Comparison of ENCODE assay signal across 9 cellular contexts in genomic region chr14:103541944-103542544, GRCh38. TPM values are rescaled to one million over a fixed set of nuclear protein-coding genes. Genes with fewer than 3 reads are reported as not detected.
DNase-seq lines count a peak whose midpoint lies in the region; ATAC-seq, FAIRE-seq and TF ChIP-seq lines count a peak whose summit lies in the region.
"Had no signal": no experiment of that assay in that cellular context is flagged by ENCODE, and none has a peak within 500 bp of the region (broad histone marks: within the 10 kb centered on the region; RNA-seq: fewer than 3 reads in every experiment).

No MANE protein-coding gene starts in this region.

- H3K27ac ChIP-seq in HUES64 (ENCODE audit: low read depth, low read length) (peak overlapping the region; percentile 98), HepG2 (ENCODE audit: extremely low read length, insufficient read depth, low read length) (no peak overlapping the region), substantia nigra (ENCODE audit: low read depth, low read length, poor library complexity, severe bottlenecking) (peak overlapping the region; percentile 97)
- H3K27ac ChIP-seq: SK-N-MC had no signal

- H3K36me3 ChIP-seq in HUES64 (ENCODE audit: insufficient read depth, low read length) (no peaks in the 10 kb centered on the region), bronchial epithelial cell (ENCODE audit: control insufficient read depth, insufficient read depth, low read length) (no peaks in the 10 kb centered on the region), HepG2 (replicated peaks in 1 of 2; ENCODE audit: control insufficient read depth in 1 of 2, insufficient read depth in 2 of 2, low read length in 2 of 2) (no peaks in the 10 kb centered on the region)

- no peak overlapping the region for H2AFZ ChIP-seq in HepG2 (ENCODE audit: low read length)

- no peak for TF ChIP-seq POLR2A in HepG2 (IDR thresholded peaks at IDR 0.05; ENCODE audit: insufficient read depth in 1 of 2, low read depth in 2 of 2, low read length in 2 of 2)

- H3K4me3 ChIP-seq in HUES64 (ENCODE audit: low read length), result peak overlapping the region; percentile 39
- no peak overlapping the region for H3K4me3 ChIP-seq in bronchial epithelial cell (ENCODE audit: low read depth, low read length)
- H3K4me3 ChIP-seq in HepG2 (replicated peaks in 1 of 3; ENCODE audit: insufficient read depth in 1 of 3, low read depth in 2 of 3, low read length in 3 of 3), result peak overlapping the region in 2 of 3 experiments; percentile 31 to 49; a peak in 4 of 6 replicates
- H3K4me3 ChIP-seq: SK-N-MC had no signal

- H3K9me3 Mint-ChIP-seq in natural killer cell treated with Interleukin-12 subunit alpha and Interleukin-12 subunit beta and Interleukin-15 and Interleukin-18, amount 100 ng/mL, for 72 hours, result no peaks in the 10 kb centered on the region
- no peaks in the 10 kb centered on the region for H3K9me3 Mint-ChIP-seq in activated CD8-positive, alpha-beta memory T cell treated with anti-CD3 and anti-CD28 coated beads, Interleukin-2, amount 10 ng/mL, durations not matched to agents 7 days and 5 days (ENCODE audit: low read depth)

- no peaks in the 10 kb centered on the region for H3K4me1 Mint-ChIP-seq in natural killer cell treated with Interleukin-12 subunit alpha and Interleukin-12 subunit beta and Interleukin-15 and Interleukin-18, amount 100 ng/mL, for 72 hours (ENCODE audit: low read depth in 2 of 2)
- H3K4me1 Mint-ChIP-seq in activated CD8-positive, alpha-beta memory T cell treated with anti-CD3 and anti-CD28 coated beads, Interleukin-2, amount 10 ng/mL, durations not matched to agents 7 days and 5 days, result no peaks in the 10 kb centered on the region

- no peak overlapping the region for H3K27ac Mint-ChIP-seq in natural killer cell treated with Interleukin-12 subunit alpha and Interleukin-12 subunit beta and Interleukin-15 and Interleukin-18, amount 100 ng/mL, for 72 hours
- H3K27ac Mint-ChIP-seq in activated CD8-positive, alpha-beta memory T cell treated with anti-CD3 and anti-CD28 coated beads, Interleukin-2, amount 10 ng/mL, durations not matched to agents 7 days and 5 days, result no peak overlapping the region

- H3K79me2 ChIP-seq in HepG2 (ENCODE audit: insufficient read depth, low read length), result no peaks in the 10 kb centered on the region

- no peaks in the 10 kb centered on the region for H4K20me1 ChIP-seq in HepG2 (ENCODE audit: insufficient read depth, low read length)

- H3K4me3 Mint-ChIP-seq in natural killer cell treated with Interleukin-12 subunit alpha and Interleukin-12 subunit beta and Interleukin-15 and Interleukin-18, amount 100 ng/mL, for 72 hours, result no peak overlapping the region
- H3K4me3 Mint-ChIP-seq in activated CD8-positive, alpha-beta memory T cell treated with anti-CD3 and anti-CD28 coated beads, Interleukin-2, amount 10 ng/mL, durations not matched to agents 7 days and 5 days, result no peak overlapping the region

- in situ Hi-C loops in HepG2 (cut with HindIII; ENCODE audit: extremely low pct_ligation_motif_present, low pct_unique_long_range_greater_than_20kb), result no loop called here

- H3K9me3 ChIP-seq in HUES64 (ENCODE audit: insufficient read depth, low read depth, low read length) (no peaks in the 10 kb centered on the region), HepG2 (ENCODE audit: low read length) (no peaks in the 10 kb centered on the region)

- TF ChIP-seq CTCF in bronchial epithelial cell (IDR thresholded peaks at IDR 0.05; ENCODE audit: insufficient read depth, low read length, severe bottlenecking), result peak; percentile 20
- no peak for TF ChIP-seq CTCF in HepG2 (CRISPR knock-in tag; IDR thresholded peaks at IDR 0.05)

- POLR2A ChIA-PET in HepG2 (lab: Yijun Ruan, JAX), result interaction anchor here (1.6 to 6.9 kb wide), 3 partner anchors 13 to 24 kb away, joined by 3 to 37 read pairs (median 7); partner anchors contain the start of gene TRMT61A

- CTCF ChIA-PET in HepG2 (lab: Yijun Ruan, JAX; ENCODE audit: low intra/inter-chr PET ratio, low total read pairs), result interaction anchor here (1.0 to 1.4 kb wide), 2 partner anchors 24 to 42 kb away, joined by 3 read pairs; no protein-coding TSS in a partner anchor
- CTCF ChIA-PET in activated CD8-positive, alpha-beta memory T cell treated with anti-CD3 and anti-CD28 coated beads, Interleukin-2, amount 10 ng/mL, durations not matched to agents 7 days and 5 days (lab: Charles Lee), result interaction anchor here (7.9 kb wide), 1 partner anchor 23 kb away, joined by 79 read pairs; no protein-coding TSS in a partner anchor

- FAIRE-seq in bronchial epithelial cell (lab: Jason Lieb, UNC), result no peak
- FAIRE-seq in HepG2 (lab: Jason Lieb, UNC), result no peak
- FAIRE-seq: keratinocyte had no signal

- peaks cover 0 to 4% of the 10 kb centered on the region in 2 donors for H3K27me3 Mint-ChIP-seq in natural killer cell treated with Interleukin-12 subunit alpha and Interleukin-12 subunit beta and Interleukin-15 and Interleukin-18, amount 100 ng/mL, for 72 hours
- H3K27me3 Mint-ChIP-seq in activated CD8-positive, alpha-beta memory T cell treated with anti-CD3 and anti-CD28 coated beads, Interleukin-2, amount 10 ng/mL, durations not matched to agents 7 days and 5 days, result peaks cover 2% of the 10 kb centered on the region

- TF ChIP-seq RAD21 in HepG2 (CRISPR knock-in tag; IDR thresholded peaks at IDR 0.05), result no peak

- no TSS peak for BruUV-seq in HepG2 (replicated peaks; lab: Mats Ljungman, UMichigan)

- H3K36me3 Mint-ChIP-seq in natural killer cell treated with Interleukin-12 subunit alpha and Interleukin-12 subunit beta and Interleukin-15 and Interleukin-18, amount 100 ng/mL, for 72 hours, result no peaks in the 10 kb centered on the region
- H3K36me3 Mint-ChIP-seq in activated CD8-positive, alpha-beta memory T cell treated with anti-CD3 and anti-CD28 coated beads, Interleukin-2, amount 10 ng/mL, durations not matched to agents 7 days and 5 days, result no peaks in the 10 kb centered on the region

- no peaks in the 10 kb centered on the region for H3K27me3 ChIP-seq in HUES64 (ENCODE audit: insufficient read depth, low read length)
- no peaks in the 10 kb centered on the region for H3K27me3 ChIP-seq in bronchial epithelial cell (ENCODE audit: control insufficient read depth, insufficient read depth, low read length)
- peaks cover 2 to 19% of the 10 kb centered on the region in 2 experiments; a peak in 2 of 5 replicates for H3K27me3 ChIP-seq in HepG2 (ENCODE audit: control insufficient read depth in 1 of 2, insufficient read depth in 2 of 2, low read length in 2 of 2)

- peaks cover 28% of the 10 kb centered on the region for H3K4me1 ChIP-seq in HUES64 (ENCODE audit: insufficient read depth, low read length)
- peaks cover 51% of the 10 kb centered on the region for H3K4me1 ChIP-seq in HepG2 (ENCODE audit: insufficient read depth, low read length)

- DNase-seq in bronchial epithelial cell (ENCODE audit: low read depth) (no peak), HepG2 (ENCODE audit: low spot score) (no peak), substantia nigra (lab: John Stamatoyannopoulos, UW) (peak in 10 of 49 donors; percentile 54 to 76 (median 66))
- no peak for DNase-seq in natural killer cell treated with Interleukin-12 subunit alpha and Interleukin-12 subunit beta and Interleukin-15 and Interleukin-18, amount 100 ng/mL, for 72 hours (ENCODE audit: low spot score)
- DNase-seq in activated CD8-positive, alpha-beta memory T cell treated with anti-CD3 and anti-CD28 coated beads, Interleukin-2, amount 10 ng/mL, durations not matched to agents 7 days and 5 days, result no peak

- WGBS in HUES64, result 56% methylated on average over 24 of the region's 24 CpGs
- 65% methylated on average over 5 of the region's 24 CpGs for WGBS in HepG2 (ENCODE audit: low lambda C conversion rate)

- TF ChIP-seq EP300 in HepG2 (IDR thresholded peaks at IDR 0.05; ENCODE audit: low read depth in 2 of 2, low read length in 2 of 2), result no peak
- TF ChIP-seq EP300 in HepG2 (CRISPR knock-in tag; IDR thresholded peaks at IDR 0.05; ENCODE audit: borderline replicate concordance), result no peak

- ATAC-seq in HepG2 (no peak), esophagus mucosa (no peak)
- ATAC-seq in natural killer cell treated with Interleukin-12 subunit alpha and Interleukin-12 subunit beta and Interleukin-15 and Interleukin-18, amount 100 ng/mL, for 72 hours, result no peak
- no peak for ATAC-seq in activated CD8-positive, alpha-beta memory T cell treated with anti-CD3 and anti-CD28 coated beads, Interleukin-2, amount 10 ng/mL, durations not matched to agents 7 days and 5 days

- intact Hi-C loops in HepG2 (cut with micrococcal nuclease; ENCODE audit: unreplicated experiment), result loop anchor here (2.0 kb wide), 1 partner anchor 17 kb away; no protein-coding TSS in a partner anchor

- peak overlapping the region; percentile 58 for H3K4me2 ChIP-seq in HepG2 (ENCODE audit: low read depth, low read length)

- H3K9ac ChIP-seq in HUES64 (ENCODE audit: low read depth, low read length) (peak overlapping the region; percentile 84), HepG2 (ENCODE audit: insufficient read depth, low read depth, low read length) (no peak overlapping the region)

RNA-seq across cellular contexts. Expression of gene TRMT61A, which starts 13.0 kb away (rescaled TPM):
- 9.3 TPM for polyA plus RNA-seq in HUES64 (2013, experiment 1 of 2)
- polyA plus RNA-seq in HUES64 (2013, experiment 2 of 2), result 8.2 TPM
- total RNA-seq in bronchial epithelial cell (8.7 and 13.7 TPM in 2 replicates), HepG2 (2016; rRNA removed; fragmentation: Illumina TruSeq; extraction: Trizol) (12.2 and 13.6 TPM in 2 replicates), esophagus mucosa (6.1 TPM)
- total RNA-seq in HepG2 (2016; cell fraction: cytosol; rRNA removed; fragmentation: Illumina TruSeq; extraction: Trizol; ENCODE audit: low read depth), result 4.0 and 5.2 TPM in 2 replicates
- 12.4 and 14.5 TPM in 2 replicates for total RNA-seq in HepG2 (2016; cell fraction: insoluble cytoplasmic fraction; rRNA removed; fragmentation: Illumina TruSeq; extraction: Trizol)
- total RNA-seq in HepG2 (2016; cell fraction: membrane; rRNA removed; fragmentation: Illumina TruSeq; extraction: Trizol), result 8.3 and 9.6 TPM in 2 replicates
- total RNA-seq in HepG2 (2016; cell fraction: nucleus; rRNA removed; fragmentation: Illumina TruSeq; extraction: Trizol), result 10.4 and 11.7 TPM in 2 replicates
- 6.5 and 9.8 TPM in 2 replicates for polyA plus RNA-seq in HepG2 (2011; rRNA removed)
- 6.4 and 11.5 TPM in 2 replicates for polyA plus RNA-seq in HepG2 (2011; cell fraction: cytosol; rRNA removed)
- polyA plus RNA-seq in HepG2 (2011; cell fraction: nucleus; rRNA removed), result 26.1 and 31.2 TPM in 2 replicates
- 4.0 and 8.4 TPM in 2 replicates for polyA plus RNA-seq in HepG2 (2012)
- 3.9 and 4.4 TPM in 2 replicates for polyA plus RNA-seq in HepG2 (2016; cell fraction: cytosol; fragmentation: Illumina TruSeq; extraction: Trizol; ENCODE audit: low read depth)
- polyA plus RNA-seq in HepG2 (2016; cell fraction: insoluble cytoplasmic fraction; fragmentation: Illumina TruSeq; extraction: Trizol; ENCODE audit: low read depth), result 12.0 and 13.1 TPM in 2 replicates
- 6.7 and 7.2 TPM in 2 replicates for polyA plus RNA-seq in HepG2 (2016; cell fraction: membrane; fragmentation: Illumina TruSeq; extraction: Trizol; ENCODE audit: low read depth)
- 13.5 and 14.3 TPM in 2 replicates for polyA plus RNA-seq in HepG2 (2016; cell fraction: nucleus; fragmentation: Illumina TruSeq; extraction: Trizol; ENCODE audit: insufficient read depth, low read depth)
- 14.6 and 19.9 TPM in 2 replicates for polyA minus RNA-seq in HepG2 (2011; rRNA and poly(A)+ RNA removed; ENCODE audit: low replicate concordance)
- 4.6 and 4.7 TPM in 2 replicates for polyA minus RNA-seq in HepG2 (2011; cell fraction: cytosol; rRNA and poly(A)+ RNA removed)
- 15.8 and 16.6 TPM in 2 replicates for polyA minus RNA-seq in HepG2 (2011; cell fraction: nucleus; rRNA and poly(A)+ RNA removed)
- total RNA-seq in natural killer cell treated with Interleukin-12 subunit alpha and Interleukin-12 subunit beta and Interleukin-15 and Interleukin-18, amount 100 ng/mL, for 72 hours, result 10 to 100 TPM; 13.2 to 29.7 TPM
- 1 to 10 TPM; 7.3 to 9.6 TPM for total RNA-seq in activated CD8-positive, alpha-beta memory T cell treated with anti-CD3 and anti-CD28 coated beads, Interleukin-2, amount 10 ng/mL, durations not matched to agents 7 days and 5 days

RNA-seq across cellular contexts. Expression of gene CKB, which starts 19.4 kb away (rescaled TPM):
- 324 TPM for polyA plus RNA-seq in HUES64 (2013, experiment 1 of 2)
- 386 TPM for polyA plus RNA-seq in HUES64 (2013, experiment 2 of 2)
- 31.3 and 50.8 TPM in 2 replicates for total RNA-seq in bronchial epithelial cell
- total RNA-seq in HepG2 (2016; rRNA removed; fragmentation: Illumina TruSeq; extraction: Trizol), result 82.3 and 92.4 TPM in 2 replicates
- 35.0 and 38.6 TPM in 2 replicates for total RNA-seq in HepG2 (2016; cell fraction: cytosol; rRNA removed; fragmentation: Illumina TruSeq; extraction: Trizol; ENCODE audit: low read depth)
- 77.0 and 90.7 TPM in 2 replicates for total RNA-seq in HepG2 (2016; cell fraction: insoluble cytoplasmic fraction; rRNA removed; fragmentation: Illumina TruSeq; extraction: Trizol)
- total RNA-seq in HepG2 (2016; cell fraction: membrane; rRNA removed; fragmentation: Illumina TruSeq; extraction: Trizol), result 39.1 and 44.5 TPM in 2 replicates
- 55.0 and 62.1 TPM in 2 replicates for total RNA-seq in HepG2 (2016; cell fraction: nucleus; rRNA removed; fragmentation: Illumina TruSeq; extraction: Trizol)
- 179 and 217 TPM in 2 replicates for polyA plus RNA-seq in HepG2 (2011; rRNA removed)
- polyA plus RNA-seq in HepG2 (2011; cell fraction: cytosol; rRNA removed), result 94.2 and 257 TPM in 2 replicates
- polyA plus RNA-seq in HepG2 (2011; cell fraction: nucleus; rRNA removed), result 634 and 1,191 TPM in 2 replicates
- polyA plus RNA-seq in HepG2 (2012), result 136 and 210 TPM in 2 replicates
- 60.2 and 68.2 TPM in 2 replicates for polyA plus RNA-seq in HepG2 (2016; cell fraction: cytosol; fragmentation: Illumina TruSeq; extraction: Trizol; ENCODE audit: low read depth)
- polyA plus RNA-seq in HepG2 (2016; cell fraction: insoluble cytoplasmic fraction; fragmentation: Illumina TruSeq; extraction: Trizol; ENCODE audit: low read depth), result 156 and 198 TPM in 2 replicates
- 60.4 and 60.5 TPM in 2 replicates for polyA plus RNA-seq in HepG2 (2016; cell fraction: membrane; fragmentation: Illumina TruSeq; extraction: Trizol; ENCODE audit: low read depth)
- 164 and 170 TPM in 2 replicates for polyA plus RNA-seq in HepG2 (2016; cell fraction: nucleus; fragmentation: Illumina TruSeq; extraction: Trizol; ENCODE audit: insufficient read depth, low read depth)
- 111 and 125 TPM in 2 replicates for polyA minus RNA-seq in HepG2 (2011; rRNA and poly(A)+ RNA removed; ENCODE audit: low replicate concordance)
- 96.8 and 156 TPM in 2 replicates for polyA minus RNA-seq in HepG2 (2011; cell fraction: cytosol; rRNA and poly(A)+ RNA removed)
- polyA minus RNA-seq in HepG2 (2011; cell fraction: nucleus; rRNA and poly(A)+ RNA removed), result 34.2 and 39.0 TPM in 2 replicates
- 1 to 10 TPM; 3.0 to 4.6 TPM for total RNA-seq in natural killer cell treated with Interleukin-12 subunit alpha and Interleukin-12 subunit beta and Interleukin-15 and Interleukin-18, amount 100 ng/mL, for 72 hours
- total RNA-seq in esophagus mucosa, result 17.8 TPM
- 1 to 10 TPM; 1.2 to 6.1 TPM for total RNA-seq in activated CD8-positive, alpha-beta memory T cell treated with anti-CD3 and anti-CD28 coated beads, Interleukin-2, amount 10 ng/mL, durations not matched to agents 7 days and 5 days

RNA-seq across cellular contexts. Expression of gene BAG5, which starts 20.4 kb away (rescaled TPM):
- 20.5 TPM for polyA plus RNA-seq in HUES64 (2013, experiment 1 of 2)
- polyA plus RNA-seq in HUES64 (2013, experiment 2 of 2), result 21.2 TPM
- 41.5 and 42.9 TPM in 2 replicates for total RNA-seq in bronchial epithelial cell
- total RNA-seq in HepG2 (2016; rRNA removed; fragmentation: Illumina TruSeq; extraction: Trizol), result 21.0 and 34.8 TPM in 2 replicates
- total RNA-seq in HepG2 (2016; cell fraction: cytosol; rRNA removed; fragmentation: Illumina TruSeq; extraction: Trizol; ENCODE audit: low read depth), result 2.3 and 2.5 TPM in 2 replicates
- total RNA-seq in HepG2 (2016; cell fraction: insoluble cytoplasmic fraction; rRNA removed; fragmentation: Illumina TruSeq; extraction: Trizol), result 21.9 and 34.1 TPM in 2 replicates
- 11.4 and 14.2 TPM in 2 replicates for total RNA-seq in HepG2 (2016; cell fraction: membrane; rRNA removed; fragmentation: Illumina TruSeq; extraction: Trizol)
- total RNA-seq in HepG2 (2016; cell fraction: nucleus; rRNA removed; fragmentation: Illumina TruSeq; extraction: Trizol), result 14.8 and 16.2 TPM in 2 replicates
- polyA plus RNA-seq in HepG2 (2011; rRNA removed), result 3.0 and 3.5 TPM in 2 replicates
- polyA plus RNA-seq in HepG2 (2011; cell fraction: cytosol; rRNA removed), result 2.5 and 3.9 TPM in 2 replicates
- polyA plus RNA-seq in HepG2 (2011; cell fraction: nucleus; rRNA removed), result 3.3 and 3.7 TPM in 2 replicates
- polyA plus RNA-seq in HepG2 (2012), result 7.9 and 9.3 TPM in 2 replicates
- polyA plus RNA-seq in HepG2 (2016; cell fraction: cytosol; fragmentation: Illumina TruSeq; extraction: Trizol; ENCODE audit: low read depth), result 1.0 and 1.3 TPM in 2 replicates
- 16.8 and 20.0 TPM in 2 replicates for polyA plus RNA-seq in HepG2 (2016; cell fraction: insoluble cytoplasmic fraction; fragmentation: Illumina TruSeq; extraction: Trizol; ENCODE audit: low read depth)
- polyA plus RNA-seq in HepG2 (2016; cell fraction: membrane; fragmentation: Illumina TruSeq; extraction: Trizol; ENCODE audit: low read depth), result 5.3 and 6.2 TPM in 2 replicates
- 13.8 and 14.6 TPM in 2 replicates for polyA plus RNA-seq in HepG2 (2016; cell fraction: nucleus; fragmentation: Illumina TruSeq; extraction: Trizol; ENCODE audit: insufficient read depth, low read depth)
- 5.3 and 11.8 TPM in 2 replicates for polyA minus RNA-seq in HepG2 (2011; rRNA and poly(A)+ RNA removed; ENCODE audit: low replicate concordance)
- 7.2 and 8.6 TPM in 2 replicates for polyA minus RNA-seq in HepG2 (2011; cell fraction: cytosol; rRNA and poly(A)+ RNA removed)
- polyA minus RNA-seq in HepG2 (2011; cell fraction: nucleus; rRNA and poly(A)+ RNA removed), result 9.8 and 9.9 TPM in 2 replicates
- total RNA-seq in natural killer cell treated with Interleukin-12 subunit alpha and Interleukin-12 subunit beta and Interleukin-15 and Interleukin-18, amount 100 ng/mL, for 72 hours, result 10 to 100 TPM; 27.4 to 29.6 TPM
- total RNA-seq in esophagus mucosa, result 23.6 TPM
- total RNA-seq in activated CD8-positive, alpha-beta memory T cell treated with anti-CD3 and anti-CD28 coated beads, Interleukin-2, amount 10 ng/mL, durations not matched to agents 7 days and 5 days, result 10 to 100 TPM; 29.9 to 32.3 TPM

RNA-seq across cellular contexts. Expression of gene COA8, which starts 20.7 kb away (rescaled TPM):
- polyA plus RNA-seq in HUES64 (2013, experiment 1 of 2), result 21.1 TPM
- polyA plus RNA-seq in HUES64 (2013, experiment 2 of 2), result 31.8 TPM
- 17.4 and 23.9 TPM in 2 replicates for total RNA-seq in bronchial epithelial cell
- total RNA-seq in HepG2 (2016; rRNA removed; fragmentation: Illumina TruSeq; extraction: Trizol), result 25.1 and 25.2 TPM in 2 replicates
- total RNA-seq in HepG2 (2016; cell fraction: cytosol; rRNA removed; fragmentation: Illumina TruSeq; extraction: Trizol; ENCODE audit: low read depth), result 29.4 and 38.9 TPM in 2 replicates
- 25.7 and 29.2 TPM in 2 replicates for total RNA-seq in HepG2 (2016; cell fraction: insoluble cytoplasmic fraction; rRNA removed; fragmentation: Illumina TruSeq; extraction: Trizol)
- 46.6 and 48.0 TPM in 2 replicates for total RNA-seq in HepG2 (2016; cell fraction: membrane; rRNA removed; fragmentation: Illumina TruSeq; extraction: Trizol)
- 11.0 and 15.0 TPM in 2 replicates for total RNA-seq in HepG2 (2016; cell fraction: nucleus; rRNA removed; fragmentation: Illumina TruSeq; extraction: Trizol)
- polyA plus RNA-seq in HepG2 (2011; rRNA removed), result 10.9 and 14.0 TPM in 2 replicates
- 10.2 and 14.5 TPM in 2 replicates for polyA plus RNA-seq in HepG2 (2011; cell fraction: cytosol; rRNA removed)
- polyA plus RNA-seq in HepG2 (2011; cell fraction: nucleus; rRNA removed), result 2.6 and 3.1 TPM in 2 replicates
- polyA plus RNA-seq in HepG2 (2012), result 25.7 and 32.6 TPM in 2 replicates
- polyA plus RNA-seq in HepG2 (2016; cell fraction: cytosol; fragmentation: Illumina TruSeq; extraction: Trizol; ENCODE audit: low read depth), result 63.7 and 73.8 TPM in 2 replicates
- polyA plus RNA-seq in HepG2 (2016; cell fraction: insoluble cytoplasmic fraction; fragmentation: Illumina TruSeq; extraction: Trizol; ENCODE audit: low read depth), result 33.7 and 39.8 TPM in 2 replicates
- polyA plus RNA-seq in HepG2 (2016; cell fraction: membrane; fragmentation: Illumina TruSeq; extraction: Trizol; ENCODE audit: low read depth), result 52.0 and 59.9 TPM in 2 replicates
- 21.5 and 21.7 TPM in 2 replicates for polyA plus RNA-seq in HepG2 (2016; cell fraction: nucleus; fragmentation: Illumina TruSeq; extraction: Trizol; ENCODE audit: insufficient read depth, low read depth)
- 4.7 and 5.1 TPM in 2 replicates for polyA minus RNA-seq in HepG2 (2011; rRNA and poly(A)+ RNA removed; ENCODE audit: low replicate concordance)
- 3.6 and 6.4 TPM in 2 replicates for polyA minus RNA-seq in HepG2 (2011; cell fraction: cytosol; rRNA and poly(A)+ RNA removed)
- polyA minus RNA-seq in HepG2 (2011; cell fraction: nucleus; rRNA and poly(A)+ RNA removed), result 10.1 and 11.3 TPM in 2 replicates
- 10 to 100 TPM; 35.8 to 38.3 TPM for total RNA-seq in natural killer cell treated with Interleukin-12 subunit alpha and Interleukin-12 subunit beta and Interleukin-15 and Interleukin-18, amount 100 ng/mL, for 72 hours
- 30.3 TPM for total RNA-seq in esophagus mucosa
- total RNA-seq in activated CD8-positive, alpha-beta memory T cell treated with anti-CD3 and anti-CD28 coated beads, Interleukin-2, amount 10 ng/mL, durations not matched to agents 7 days and 5 days, result 10 to 100 TPM; 29.1 to 33.5 TPM
